11 cellular contexts compared by ENCODE assay signal in genomic region chr14:70403335-70403734, GRCh38. TPM values are rescaled to one million over a fixed set of nuclear protein-coding genes. Genes with fewer than 3 reads are reported as not detected.
DNase-seq lines count a peak whose midpoint lies in the region; ATAC-seq and TF ChIP-seq lines count a peak whose summit lies in the region.
"Not testable (repeated sequence)": the region's sequence is repeated elsewhere in the genome, so short reads cannot be mapped to it uniquely, and the experiment has no call there.
"Had no signal": no experiment of that assay in that cellular context is flagged by ENCODE, and none has a peak within 500 bp of the region (broad histone marks: within the 10 kb centered on the region; RNA-seq: fewer than 3 reads in every experiment).

No MANE protein-coding gene starts in this region.

- not testable (repeated sequence) for TF ChIP-seq POLR2A in NB4 (IDR thresholded peaks at IDR 0.05; ENCODE audit: extremely low read depth, insufficient read length)

- H3K36me3 Mint-ChIP-seq in GM23338 (ENCODE audit: low read depth) (peaks cover 39% of the 10 kb centered on the region), progenitor cell of endocrine pancreas (ENCODE audit: insufficient read depth) (peaks cover 18% of the 10 kb centered on the region)

- H3F3A ChIP-seq in GM23338 (replicated peaks; ENCODE audit: low read depth), result not testable (repeated sequence)

- H3K4me3 Mint-ChIP-seq in GM23338; progenitor cell of endocrine pancreas (ENCODE audit: low read depth): not testable (repeated sequence)

- peak overlapping the region; percentile 50 for H3K4me2 ChIP-seq in GM23338

- not testable (repeated sequence) for H3K36me3 ChIP-seq in GM23338 (ENCODE audit: insufficient read depth); lower lobe of right lung

- H3K27ac ChIP-seq in GM23338 (ENCODE audit: low read depth), result peak overlapping the region; percentile 61; the same call in 1 of the 2 replicates
- peak overlapping the region; percentile 58 for H3K27ac ChIP-seq in VCaP
- H3K27ac ChIP-seq in foreskin keratinocyte, lower lobe of right lung: not testable (repeated sequence)

- H3K79me2 ChIP-seq in GM23338 (replicated peaks; ENCODE audit: insufficient read depth), result peaks cover 36% of the 10 kb centered on the region

- peaks cover 12% of the 10 kb centered on the region for H3K9me3 Mint-ChIP-seq in GM23338
- not testable (repeated sequence) for H3K9me3 Mint-ChIP-seq in progenitor cell of endocrine pancreas (ENCODE audit: low read depth)

- ATAC-seq in GM23338 (peak; percentile 83), foreskin keratinocyte (peak; percentile 42)
- ATAC-seq in lower lobe of right lung, result not testable (repeated sequence)

- H3K9me3 ChIP-seq in lower lobe of right lung, result not testable (repeated sequence)

- H3K4me1 Mint-ChIP-seq in GM23338 (peaks cover 23% of the 10 kb centered on the region), progenitor cell of endocrine pancreas (ENCODE audit: low read depth) (peaks cover 15% of the 10 kb centered on the region)

- not testable (repeated sequence) for H3K27me3 Mint-ChIP-seq in GM23338 (ENCODE audit: insufficient read depth, low read depth, poor library complexity); progenitor cell of endocrine pancreas

- not testable (repeated sequence) for H2AFZ ChIP-seq in GM23338

- H3K9me2 ChIP-seq in GM23338 (ENCODE audit: insufficient read depth), result not testable (repeated sequence)

- intact Hi-C loops in lower lobe of right lung (cut with DNase I), result not testable (repeated sequence)

- TF ChIP-seq CTCF in GM23338 (conservative IDR thresholded peaks at IDR 0.05; ENCODE audit: low read depth in 2 of 2) (peak; percentile 73 to 77), VCaP (conservative IDR thresholded peaks at IDR 0.05) (peak; percentile 71), foreskin keratinocyte (conservative IDR thresholded peaks at IDR 0.05) (peak; percentile 45), lower lobe of right lung (IDR thresholded peaks at IDR 0.05) (peak; percentile 6), progenitor cell of endocrine pancreas (IDR thresholded peaks at IDR 0.05; ENCODE audit: unreplicated experiment) (peak; percentile 62)
- TF ChIP-seq CTCF in NB4 (IDR thresholded peaks at IDR 0.05; ENCODE audit: low read depth, low read length); choroid plexus epithelial cell (conservative IDR thresholded peaks at IDR 0.05; ENCODE audit: low read depth, low read length): not testable (repeated sequence)

- H4K20me1 ChIP-seq in GM23338 (replicated peaks; ENCODE audit: insufficient read depth), result not testable (repeated sequence)

- H3K4me3 ChIP-seq in GM23338; NB4 (ENCODE audit: low read depth, low read length); choroid plexus epithelial cell (ENCODE audit: low read depth, low read length); lower lobe of right lung: not testable (repeated sequence)

- H3K27ac Mint-ChIP-seq in GM23338 (peak overlapping the region; percentile 36; the same call in 1 of the 2 replicates), progenitor cell of endocrine pancreas (peak overlapping the region; percentile 84)

- H3K4me1 ChIP-seq in GM23338 (ENCODE audit: insufficient read depth), result peaks cover 25% of the 10 kb centered on the region
- not testable (repeated sequence) for H3K4me1 ChIP-seq in foreskin keratinocyte, lower lobe of right lung

- peak; percentile 59 for DNase-seq in GM23338 (ENCODE audit: low spot score)
- DNase-seq in NB4 (ENCODE audit: low read depth), result peak; percentile 20
- peak; percentile 46 for DNase-seq in choroid plexus epithelial cell (ENCODE audit: low read depth)
- peak; percentile 26 to 59 for DNase-seq in foreskin keratinocyte
- DNase-seq in lower lobe of right lung; progenitor cell of endocrine pancreas (ENCODE audit: low spot score, unreplicated experiment): not testable (repeated sequence)

- H3K27me3 ChIP-seq in GM23338 (ENCODE audit: insufficient read depth); foreskin keratinocyte; lower lobe of right lung (ENCODE audit: low read depth): not testable (repeated sequence)

TF ChIP-seq in GM23338, 12 proteins besides CTCF, POLR2A, EP300 and RAD21:
- 0 out of 2 replicates have a peak, but pooled peaks have one; percentile 21 for TF ChIP-seq ZNF462 (CRISPR knock-in tag; IDR thresholded peaks at IDR 0.05)

RNA-seq across cellular contexts. Expression of gene SYNJ2BP, which starts 13.6 kb away (rescaled TPM):
- total RNA-seq in GM23338 (2014; rRNA removed; shearing (Covaris generic)), result 22.3 and 24.2 TPM in 2 replicates
- polyA plus RNA-seq in GM23338 (2016; fragmentation: Nextera tagmentation; extraction: Ambion mirVana) (36.4 and 48.2 TPM in 2 replicates), foreskin keratinocyte (7.8 and 8.6 TPM in 2 replicates)
- total RNA-seq in foreskin keratinocyte (15.8 and 20.1 TPM in 2 replicates), lower lobe of right lung (40.4 TPM), progenitor cell of endocrine pancreas (39.8 and 43.1 TPM in 2 replicates)

RNA-seq across cellular contexts. Expression of gene COX16, which starts 43.9 kb away (rescaled TPM):
- 41.5 and 44.0 TPM in 2 replicates for total RNA-seq in GM23338 (2014; rRNA removed; shearing (Covaris generic))
- 238 and 247 TPM in 2 replicates for polyA plus RNA-seq in GM23338 (2016; fragmentation: Nextera tagmentation; extraction: Ambion mirVana)
- 41.7 and 44.2 TPM in 2 replicates for total RNA-seq in foreskin keratinocyte
- polyA plus RNA-seq in foreskin keratinocyte, result 58.1 and 60.0 TPM in 2 replicates
- 27.6 TPM for total RNA-seq in lower lobe of right lung
- total RNA-seq in progenitor cell of endocrine pancreas, result 58.7 and 63.0 TPM in 2 replicates

RNA-seq across cellular contexts. Expression of gene ADAM21, which starts 48.6 kb away (rescaled TPM):
- not detected in 2 replicates for total RNA-seq in GM23338 (2014; rRNA removed; shearing (Covaris generic))
- polyA plus RNA-seq in GM23338 (2016; fragmentation: Nextera tagmentation; extraction: Ambion mirVana) (not detected in 2 replicates), foreskin keratinocyte (0.18 TPM in 2 replicates)
- total RNA-seq in foreskin keratinocyte (0.28 and 0.44 TPM in 2 replicates), lower lobe of right lung (0.24 TPM), progenitor cell of endocrine pancreas (0.11 and 0.12 TPM in 2 replicates)
- total RNA-seq: activated CD4-positive, alpha-beta T cell treated with anti-CD3 and anti-CD28 coated beads, Interleukin-2, amount 10 ng/mL, durations not matched to agents 24 days and 14 days; activated naive CD8-positive, alpha-beta T cell treated with anti-CD3 and anti-CD28 coated beads, Interleukin-2, amount 10 ng/mL, durations not matched to agents 7 days and 5 days; activated T-helper 2 cell treated with anti-CD3 and anti-CD28 coated beads, Interferon-gamma antibody, Interleukin-2, Interleukin-4, amounts not matched to agents 10 μg/mL and 5 μg/mL and 100 μg/mL, durations not matched to agents 14 hours and 24 hours and 36 hours; mononuclear cell had no signal
